In genomic region chr6:169289671-169290408, GRCh38 we compare ENCODE assay signal across 12 cellular contexts. TPM values are rescaled to one million over a fixed set of nuclear protein-coding genes. Genes with fewer than 3 reads are reported as not detected.
A peak's percentile ranks its signal among the peaks of the same experiment; 100 is the strongest.
DNase-seq lines count a peak whose midpoint lies in the region; TF ChIP-seq lines count a peak whose summit lies in the region.
"Had no signal": no experiment of that assay in that cellular context is flagged by ENCODE, and none has a peak within 500 bp of the region (broad histone marks: within the 10 kb centered on the region; RNA-seq: fewer than 3 reads in every experiment).

No MANE protein-coding gene starts in this region.

- intact Hi-C loops in uterus (cut with DNase I; ENCODE audit: low total_unique reads): no loop called here

- H3K27me3 ChIP-seq in right atrium auricular region: no peaks in the 10 kb centered on the region
- no peaks in the 10 kb centered on the region for H3K27me3 ChIP-seq in uterus
- H3K27me3 ChIP-seq in effector memory CD4-positive, alpha-beta T cell (replicated peaks; ENCODE audit: control insufficient read depth, insufficient read depth, low read length, poor library complexity, severe bottlenecking): no peaks in the 10 kb centered on the region

- H3K9me3 ChIP-seq in right atrium auricular region (no peaks in the 10 kb centered on the region), uterus (no peaks in the 10 kb centered on the region)
- no peaks in the 10 kb centered on the region for H3K9me3 ChIP-seq in effector memory CD4-positive, alpha-beta T cell (ENCODE audit: control insufficient read depth, low read length)
- H3K9me3 ChIP-seq: HAP-1 had no signal

- H3K27ac ChIP-seq in right atrium auricular region (peak overlapping the region; percentile 49 to 57), uterus (peak overlapping the region; percentile 47 to 90)
- no peak overlapping the region for H3K27ac ChIP-seq in effector memory CD4-positive, alpha-beta T cell (ENCODE audit: insufficient read depth, low read length, poor library complexity, severe bottlenecking)

- TF ChIP-seq CTCF in astrocyte of the spinal cord (IDR thresholded peaks at IDR 0.05; ENCODE audit: low read depth, low read length) (no peak), right atrium auricular region (IDR thresholded peaks at IDR 0.05) (no peak), uterus (IDR thresholded peaks at IDR 0.05) (no peak)

- H3K4me3 ChIP-seq in astrocyte of the spinal cord (ENCODE audit: low read depth, low read length): no peak overlapping the region
- no peak overlapping the region for H3K4me3 ChIP-seq in right atrium auricular region
- no peak overlapping the region for H3K4me3 ChIP-seq in uterus
- no peak overlapping the region for H3K4me3 ChIP-seq in effector memory CD4-positive, alpha-beta T cell (ENCODE audit: insufficient read depth, low read depth, low read length, poor library complexity, severe bottlenecking)
- H3K4me3 ChIP-seq: HAP-1 had no signal

- no peaks in the 10 kb centered on the region for H3K4me1 ChIP-seq in right atrium auricular region
- peaks cover 0 to 16% of the 10 kb centered on the region in 2 donors for H3K4me1 ChIP-seq in uterus
- H3K4me1 ChIP-seq in effector memory CD4-positive, alpha-beta T cell (ENCODE audit: control insufficient read depth, insufficient read depth, low read length, poor library complexity, severe bottlenecking): no peaks in the 10 kb centered on the region
- H3K4me1 ChIP-seq: HAP-1 had no signal

- H3K36me3 ChIP-seq in right atrium auricular region (no peaks in the 10 kb centered on the region), uterus (no peaks in the 10 kb centered on the region)
- no peaks in the 10 kb centered on the region for H3K36me3 ChIP-seq in effector memory CD4-positive, alpha-beta T cell (ENCODE audit: control insufficient read depth, insufficient read depth, low read length)
- H3K36me3 ChIP-seq: HAP-1 had no signal

- DNase-seq in SIG-M5 treated with dmso at 0.1 percent for 504 hours (lab: John Stamatoyannopoulos, UW; ENCODE audit: unreplicated experiment): peak; percentile 52
- DNase-seq in SIG-M5 (lab: John Stamatoyannopoulos, UW): no peak
- DNase-seq in astrocyte of the spinal cord (ENCODE audit: low read depth, low spot score): peak; percentile 81
- DNase-seq in right atrium auricular region (ENCODE audit: low spot score): peak; percentile 78
- peak; percentile 71 to 72 for DNase-seq in uterus
- no peak for DNase-seq in effector memory CD4-positive, alpha-beta T cell
- DNase-seq in cerebellum (ENCODE audit: low spot score): no peak
- DNase-seq in cortex of kidney (lab: John Stamatoyannopoulos, UW): no peak
- DNase-seq: NCI-H1105 treated with DMSO at 0.1 percent for 48 hours had no signal

- in situ Hi-C loops in astrocyte of the spinal cord (cut with HindIII; ENCODE audit: low sequenced_read_pairs): no loop called here

- TF ChIP-seq POLR2A in uterus (IDR thresholded peaks at IDR 0.05): no peak

RNA-seq across cellular contexts. Expression of gene THBS2, which starts 36.2 kb away (rescaled TPM):
- total RNA-seq in right atrium auricular region (10 to 100 TPM; 16.2 to 24.5 TPM), uterus (100 to 1,000 TPM in 2 of 4 donors, 10 to 100 TPM in 2; 84.0 to 224 (median 136) TPM), cerebellum (5.8 TPM)
- total RNA-seq: dermis microvascular lymphatic vessel endothelial cell, OCI-LY7 had no signal

Comparison
In these comparisons a context has a peak if more than half of its experiments do, and no peak if none do; other contexts are left out.
1. DNase-seq: peak in SIG-M5 treated with dmso at 0.1 percent for 504 hours (single experiment), astrocyte of the spinal cord (single experiment), right atrium auricular region (single experiment) and uterus (2 of 2); none in SIG-M5 (single experiment), effector memory CD4-positive, alpha-beta T cell (0 of 3), cerebellum (single experiment) and cortex of kidney (single experiment).